ENCODE assay signal across 9 cellular contexts in genomic region chr2:197307933-197308521, GRCh38. TPM values are rescaled to one million over a fixed set of nuclear protein-coding genes. Genes with fewer than 3 reads are reported as not detected.
DNase-seq lines count a peak whose midpoint lies in the region; ATAC-seq and TF ChIP-seq lines count a peak whose summit lies in the region.
"Had no signal": no experiment of that assay in that cellular context is flagged by ENCODE, and none has a peak within 500 bp of the region (broad histone marks: within the 10 kb centered on the region; RNA-seq: fewer than 3 reads in every experiment).

No MANE protein-coding gene starts in this region.

- no peaks in the 10 kb centered on the region for H3K9me2 ChIP-seq in DOHH2 (replicated peaks; ENCODE audit: control insufficient read depth, low read length)

- H3K27me3 ChIP-seq in DOHH2 (ENCODE audit: control insufficient read depth, low read length) (no peaks in the 10 kb centered on the region), gastrocnemius medialis (no peaks in the 10 kb centered on the region)
- H3K27me3 ChIP-seq: SJSA1 had no signal

- peaks cover 90% of the 10 kb centered on the region for H3K4me1 ChIP-seq in DOHH2 (ENCODE audit: control insufficient read depth, low read length)
- peaks cover 6% of the 10 kb centered on the region for H3K4me1 ChIP-seq in mucosa of descending colon (ENCODE audit: low read depth)
- peaks cover 38 to 40% of the 10 kb centered on the region in 2 donors for H3K4me1 ChIP-seq in gastrocnemius medialis

- H3F3A ChIP-seq in DOHH2 (ENCODE audit: control insufficient read depth, insufficient read depth): peaks cover 27% of the 10 kb centered on the region

- peaks cover 5% of the 10 kb centered on the region; the same call in 1 of the 2 replicates for H4K20me1 ChIP-seq in DOHH2 (ENCODE audit: control insufficient read depth, insufficient read depth, low read depth, low read length)

- peak in 2 of 3 donors; percentile 30 to 46 for DNase-seq in mucosa of descending colon
- DNase-seq in NCI-H1436 treated with DMSO at 0.1 percent for 48 hours (lab: John Stamatoyannopoulos, UW): no peak
- no peak for DNase-seq in gastrocnemius medialis
- no peak for DNase-seq in NCI-H2171 treated with DMSO at 0.1 percent for 48 hours (lab: John Stamatoyannopoulos, UW)
- no peak for DNase-seq in NCI-H2107 (lab: John Stamatoyannopoulos, UW)

- ATAC-seq in GM21619 (IDR thresholded peaks at IDR 0.05; ENCODE audit: unreplicated experiment) (peak; percentile 19), mucosa of descending colon (peak; percentile 24), gastrocnemius medialis (no peak)
- ATAC-seq in activated CD4-positive, CD25-positive, alpha-beta regulatory T cell treated with anti-CD3 and anti-CD28 coated beads, Interleukin-2, amount 50 U/mL, for 24 hours: peak; percentile 36 to 46

- H3K36me3 ChIP-seq in DOHH2 (ENCODE audit: control insufficient read depth, low read length) (peaks cover 28% of the 10 kb centered on the region), mucosa of descending colon (ENCODE audit: low read depth) (no peaks in the 10 kb centered on the region), gastrocnemius medialis (no peaks in the 10 kb centered on the region)

- peaks cover 90% of the 10 kb centered on the region for H3K79me2 ChIP-seq in DOHH2 (ENCODE audit: control insufficient read depth, low read length)

- H3K4me3 ChIP-seq in DOHH2 (ENCODE audit: low read length): peak overlapping the region; percentile 86
- no peak overlapping the region for H3K4me3 ChIP-seq in mucosa of descending colon
- no peak overlapping the region for H3K4me3 ChIP-seq in gastrocnemius medialis
- H3K4me3 ChIP-seq: SJSA1 had no signal

- peak overlapping the region; percentile 96 for H3K4me2 ChIP-seq in DOHH2 (ENCODE audit: low read length)

- in situ Hi-C loops in gastrocnemius medialis (cut with MboI; ENCODE audit: low sequenced_read_pairs in 4 of 4): loop anchor here in 2 of 4 donors (25.0 kb wide), 1 partner anchor 296 kb away; no protein-coding TSS in a partner anchor

- TF ChIP-seq POLR2A in gastrocnemius medialis (IDR thresholded peaks at IDR 0.05): no peak

- no peak for TF ChIP-seq CTCF in DOHH2 (IDR thresholded peaks at IDR 0.05; ENCODE audit: low read depth, low read length, poor library complexity, severe bottlenecking)
- TF ChIP-seq CTCF in mucosa of descending colon (IDR thresholded peaks at IDR 0.05): no peak
- TF ChIP-seq CTCF in gastrocnemius medialis (IDR thresholded peaks at IDR 0.05 in 4 of 5, conservative IDR thresholded peaks at IDR 0.05 in 1 of 5): no peak

- intact Hi-C loops in mucosa of descending colon (cut with DNase I, micrococcal nuclease): loop anchor here (5.0 kb wide), 2 partner anchors 111 to 116 kb away; no protein-coding TSS in a partner anchor
- intact Hi-C loops in gastrocnemius medialis (cut with DNase I; ENCODE audit: low total_unique reads): loop anchor here (5.0 kb wide), 1 partner anchor 69 kb away; no protein-coding TSS in a partner anchor

- peak overlapping the region; percentile 62 for H3K27ac ChIP-seq in DOHH2 (ENCODE audit: low read depth, low read length)
- H3K27ac ChIP-seq in gastrocnemius medialis: peak overlapping the region in 2 of 4 donors; percentile 32 to 61
- H3K27ac ChIP-seq: SJSA1 had no signal

- H3K9me3 ChIP-seq in DOHH2 (ENCODE audit: control insufficient read depth, insufficient read depth, low read length): no peaks in the 10 kb centered on the region
- H3K9me3 ChIP-seq in mucosa of descending colon: no peaks in the 10 kb centered on the region
- no peaks in the 10 kb centered on the region for H3K9me3 ChIP-seq in gastrocnemius medialis
- H3K9me3 ChIP-seq: SJSA1 had no signal

RNA-seq across cellular contexts. Expression of gene ANKRD44, which starts 2.6 kb away (rescaled TPM):
- total RNA-seq in mucosa of descending colon: 10 to 100 TPM in 2 of 3 donors, 1 to 10 TPM in 1; 9.7 to 25.7 (median 13.7) TPM
- total RNA-seq in gastrocnemius medialis: 1 to 10 TPM; 1.8 to 6.3 (median 3.0) TPM

Comparison
In these comparisons a context has a peak if more than half of its experiments do, and no peak if none do; other contexts are left out.
1. ATAC-seq: peak in GM21619 (single experiment), activated CD4-positive, CD25-positive, alpha-beta regulatory T cell treated with anti-CD3 and anti-CD28 coated beads, Interleukin-2, amount 50 U/mL, for 24 hours (2 of 2) and mucosa of descending colon (single experiment); none in gastrocnemius medialis (0 of 2).
2. DNase-seq: peak in mucosa of descending colon (2 of 3); none in NCI-H1436 treated with DMSO at 0.1 percent for 48 hours (single experiment), gastrocnemius medialis (0 of 2), NCI-H2171 treated with DMSO at 0.1 percent for 48 hours (single experiment) and NCI-H2107 (single experiment).